In genomic region chr7:105885386-105886111, GRCh38 we compare ENCODE assay signal across 9 cellular contexts. TPM values are rescaled to one million over a fixed set of nuclear protein-coding genes. Genes with fewer than 3 reads are reported as not detected.
DNase-seq lines count a peak whose midpoint lies in the region; ATAC-seq and TF ChIP-seq lines count a peak whose summit lies in the region.
"Had no signal": no experiment of that assay in that cellular context is flagged by ENCODE, and none has a peak within 500 bp of the region (broad histone marks: within the 10 kb centered on the region; RNA-seq: fewer than 3 reads in every experiment).

No MANE protein-coding gene starts in this region.

- CTCF ChIA-PET in Caco-2 (lab: Charles Lee) = interaction anchor here (0.6 to 0.9 kb wide), 2 partner anchors 9 to 12 kb away, joined by 3 read pairs; partner anchors contain the start of gene ATXN7L1

- H3K27ac Mint-ChIP-seq in mesothelial cell of epicardium (no peak overlapping the region), Caco-2 (ENCODE audit: unreplicated experiment) (no peak overlapping the region)
- H3K27ac Mint-ChIP-seq: activated T-cell treated with anti-CD3 and anti-CD28 coated beads, Interleukin-2, amount 50 U/mL, for 72 hours had no signal

- ATAC-seq in left lung = no peak
- ATAC-seq: activated T-cell treated with anti-CD3 and anti-CD28 coated beads, Interleukin-2, amount 50 U/mL, for 72 hours had no signal

- TF ChIP-seq CTCF in mesothelial cell of epicardium (IDR thresholded peaks at IDR 0.05; ENCODE audit: unreplicated experiment) (no peak), Caco-2 (IDR thresholded peaks at IDR 0.05; ENCODE audit: insufficient read depth in 1 of 2, low read depth in 1 of 2, low read length in 1 of 2, severe bottlenecking in 1 of 2, unreplicated experiment in 1 of 2) (no peak), left lung (IDR thresholded peaks at IDR 0.05) (no peak)

- intact Hi-C loops in Caco-2 (cut with micrococcal nuclease; ENCODE audit: unreplicated experiment) (no loop called here), left lung (cut with DNase I) (no loop called here)

- H3K36me3 ChIP-seq in Caco-2 (ENCODE audit: control insufficient read depth, insufficient read depth, low read length) (no peaks in the 10 kb centered on the region), left lung (no peaks in the 10 kb centered on the region)

- H3K36me3 Mint-ChIP-seq in mesothelial cell of epicardium = no peaks in the 10 kb centered on the region
- no peaks in the 10 kb centered on the region for H3K36me3 Mint-ChIP-seq in Caco-2 (ENCODE audit: insufficient read depth, unreplicated experiment)

- H3K27ac ChIP-seq in left lung = no peak overlapping the region

- H3K27me3 ChIP-seq in Caco-2 (replicated peaks; ENCODE audit: control insufficient read depth, insufficient read depth, low read length) = no peaks in the 10 kb centered on the region
- H3K27me3 ChIP-seq in left lung = no peaks in the 10 kb centered on the region

- H3K4me1 ChIP-seq in Caco-2 (no peaks in the 10 kb centered on the region), left lung (no peaks in the 10 kb centered on the region)

- POLR2A ChIA-PET in Caco-2 (lab: Charles Lee) = no interaction called here

- H3K4me3 Mint-ChIP-seq in mesothelial cell of epicardium = no peak overlapping the region
- H3K4me3 Mint-ChIP-seq in Caco-2 (ENCODE audit: unreplicated experiment) = no peak overlapping the region
- H3K4me3 Mint-ChIP-seq: activated T-cell treated with anti-CD3 and anti-CD28 coated beads, Interleukin-2, amount 50 U/mL, for 72 hours had no signal

- H3K9me3 ChIP-seq in Caco-2 (no peaks in the 10 kb centered on the region), left lung (no peaks in the 10 kb centered on the region)

- no peak overlapping the region for H3K4me3 ChIP-seq in Caco-2 (ENCODE audit: low read depth, low read length)
- no peak overlapping the region for H3K4me3 ChIP-seq in left lung

- no TSS peak for BruUV-seq in Caco-2 (replicated peaks; lab: Mats Ljungman, UMichigan)

- no peaks in the 10 kb centered on the region for H3K9me3 Mint-ChIP-seq in mesothelial cell of epicardium
- H3K9me3 Mint-ChIP-seq in Caco-2 (ENCODE audit: unreplicated experiment) = no peaks in the 10 kb centered on the region
- H3K9me3 Mint-ChIP-seq: activated T-cell treated with anti-CD3 and anti-CD28 coated beads, Interleukin-2, amount 50 U/mL, for 72 hours had no signal

- peaks cover 7% of the 10 kb centered on the region for H3K4me1 Mint-ChIP-seq in mesothelial cell of epicardium
- no peaks in the 10 kb centered on the region for H3K4me1 Mint-ChIP-seq in Caco-2 (ENCODE audit: low read depth, unreplicated experiment)

- no peaks in the 10 kb centered on the region for H3K27me3 Mint-ChIP-seq in mesothelial cell of epicardium (ENCODE audit: low read depth)
- H3K27me3 Mint-ChIP-seq in Caco-2 (ENCODE audit: insufficient read depth, unreplicated experiment) = no peaks in the 10 kb centered on the region

- peak; percentile 16 for DNase-seq in stimulated activated CD4-positive, alpha-beta T cell treated with anti-CD3 and anti-CD28 coated beads, Interleukin-4, amount 100 ng/mL, for 1 hour
- no peak for DNase-seq in stimulated activated CD4-positive, alpha-beta T cell treated with anti-CD3 and anti-CD28 coated beads, Interleukin-15, amount 100 ng/mL, for 24 hours
- DNase-seq in NCI-H2171 (lab: John Stamatoyannopoulos, UW) = peak; percentile 55
- DNase-seq in dermis blood vessel endothelial cell = peak; percentile 66
- DNase-seq in mesothelial cell of epicardium (ENCODE audit: low spot score in 2 of 2, unreplicated experiment in 2 of 2) = no peak
- DNase-seq in NCI-H1930 (lab: John Stamatoyannopoulos, UW) = no peak
- DNase-seq in Caco-2 = no peak
- no peak for DNase-seq in left lung
- DNase-seq: activated T-cell treated with anti-CD3 and anti-CD28 coated beads, Interleukin-2, amount 50 U/mL, for 72 hours had no signal

RNA-seq across cellular contexts. Expression of gene ATXN7L1, which starts 9.2 kb away (rescaled TPM):
- total RNA-seq in dermis blood vessel endothelial cell = 5.8 and 8.8 TPM in 2 replicates
- 17.9 to 18.7 TPM (median 18.0 TPM) in 3 replicates for total RNA-seq in mesothelial cell of epicardium
- 14.1 and 18.2 TPM in 2 replicates for total RNA-seq in Caco-2 (2022)
- total RNA-seq in left lung = 10 to 100 TPM; 13.0 to 13.4 TPM

Comparison
In these comparisons a context has a peak if more than half of its experiments do, and no peak if none do; other contexts are left out.
1. DNase-seq: peak in stimulated activated CD4-positive, alpha-beta T cell treated with anti-CD3 and anti-CD28 coated beads, Interleukin-4, amount 100 ng/mL, for 1 hour (single experiment), NCI-H2171 (single experiment) and dermis blood vessel endothelial cell (single experiment); none in stimulated activated CD4-positive, alpha-beta T cell treated with anti-CD3 and anti-CD28 coated beads, Interleukin-15, amount 100 ng/mL, for 24 hours (single experiment), mesothelial cell of epicardium (0 of 2), NCI-H1930 (0 of 2), Caco-2 (0 of 2) and left lung (0 of 2).